16 cellular contexts compared by ENCODE assay signal in genomic region chr20:58453391-58453790, GRCh38.
"Had no signal": no experiment of that assay in that cellular context is flagged by ENCODE, and none has a peak within 500 bp of the region (broad histone marks: within the 10 kb centered on the region; RNA-seq: fewer than 3 reads in every experiment).

No MANE protein-coding gene starts in this region.

- H3K27me3 ChIP-seq: body of pancreas, colonic mucosa, neutrophil, spleen, tibial artery had no signal

- DNase-seq: activated CD4-positive, alpha-beta T cell treated with anti-CD3 and anti-CD28 coated beads, Interleukin-2, amount 10 ng/mL, durations not matched to agents 7 days and 5 days; activated CD8-positive, alpha-beta memory T cell treated with anti-CD3 and anti-CD28 coated beads, Interleukin-2, amount 50 U/mL, for 4 hours; activated naive CD4-positive, alpha-beta T cell treated with anti-CD3 and anti-CD28 coated beads for 36 hours; activated T-cell treated with anti-CD3 and anti-CD28 coated beads, Interleukin-2, amount 50 U/mL, for 4 hours; body of pancreas; colonic mucosa; immature natural killer cell; kidney glomerular epithelial cell; natural killer cell; spleen; stimulated activated naive CD4-positive, alpha-beta T cell; T1000; tibial artery had no signal

- H3K4me1 ChIP-seq: body of pancreas, colonic mucosa, parathyroid adenoma, tibial artery had no signal

- H3K4me3 ChIP-seq: body of pancreas, colonic mucosa, spleen, tibial artery had no signal

- H3K9me3 ChIP-seq: body of pancreas, colonic mucosa, neutrophil, tibial artery had no signal

- H3K36me3 ChIP-seq: colonic mucosa had no signal

- ATAC-seq: activated CD4-positive, CD25-positive, alpha-beta regulatory T cell treated with anti-CD3 and anti-CD28 coated beads, Interleukin-2, amount 50 U/mL, for 24 hours; activated T-cell treated with anti-CD3 and anti-CD28 coated beads, Interleukin-2, amount 50 U/mL, for 4 hours; body of pancreas; natural killer cell had no signal

- H3K9ac ChIP-seq: parathyroid adenoma had no signal

- H3K27ac ChIP-seq: body of pancreas, colonic mucosa, neutrophil, parathyroid adenoma, spleen, tibial artery had no signal
